ENCODE assay signal across 1 cellular context in the genomic region with DNA sequence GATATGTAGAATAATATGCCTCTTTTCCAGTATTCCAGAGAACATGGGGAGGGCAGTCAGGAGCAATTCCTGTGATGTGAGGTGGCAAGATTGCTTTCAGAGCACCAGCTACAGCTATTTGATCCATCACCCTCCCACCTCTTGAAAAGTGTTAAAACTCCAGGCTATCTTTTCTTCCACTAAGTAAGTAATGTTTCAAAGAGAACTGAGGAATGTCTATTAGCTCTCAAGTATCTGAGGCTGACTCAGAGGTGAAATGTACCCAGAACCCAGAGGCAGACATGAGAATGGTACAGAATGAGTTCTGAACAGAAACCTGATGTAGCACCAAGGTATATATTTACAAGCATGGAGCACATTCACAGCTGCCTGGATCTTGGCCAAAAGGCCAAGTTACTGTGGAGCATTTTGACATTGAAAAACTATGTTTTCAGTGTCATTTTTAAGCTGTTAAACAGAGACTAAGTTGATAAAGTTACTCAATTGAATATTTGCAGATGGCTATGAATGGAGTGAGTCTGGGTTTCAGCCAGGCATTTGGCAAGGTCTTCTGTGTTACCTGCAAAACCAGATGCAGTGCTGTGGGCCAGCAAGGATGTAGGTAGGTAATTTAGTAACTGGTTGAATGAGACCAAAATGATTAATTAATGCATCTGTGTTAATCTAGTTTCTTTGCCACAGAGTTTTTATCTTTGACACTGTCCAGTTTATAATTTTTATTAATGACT.
TF ChIP-seq lines count a peak whose summit lies in the region.

No MANE protein-coding gene starts in this region.

TF ChIP-seq in SK-N-SH, 30 proteins besides CTCF, POLR2A, EP300 and RAD21 (continued from another document):
- TF ChIP-seq, protein P1, sequence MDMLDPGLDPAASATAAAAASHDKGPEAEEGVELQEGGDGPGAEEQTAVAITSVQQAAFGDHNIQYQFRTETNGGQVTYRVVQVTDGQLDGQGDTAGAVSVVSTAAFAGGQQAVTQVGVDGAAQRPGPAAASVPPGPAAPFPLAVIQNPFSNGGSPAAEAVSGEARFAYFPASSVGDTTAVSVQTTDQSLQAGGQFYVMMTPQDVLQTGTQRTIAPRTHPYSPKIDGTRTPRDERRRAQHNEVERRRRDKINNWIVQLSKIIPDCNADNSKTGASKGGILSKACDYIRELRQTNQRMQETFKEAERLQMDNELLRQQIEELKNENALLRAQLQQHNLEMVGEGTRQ (IDR thresholded peaks at IDR 0.05; ENCODE audit: borderline replicate concordance, low read depth, low read length) = no peak
TF ChIP-seq in SK-N-SH: peak in this region for 0.
